2 cellular contexts compared by ENCODE assay signal in genomic region chr1:219202567-219202966, GRCh38.
TF ChIP-seq lines count a peak whose summit lies in the region.

No MANE protein-coding gene starts in this region.

TF ChIP-seq in HepG2, 621 proteins besides CTCF, POLR2A, EP300 and RAD21:
- no peak for TF ChIP-seq ARID4A (CRISPR knock-in tag; IDR thresholded peaks at IDR 0.05; ENCODE audit: borderline replicate concordance)
- no peak for TF ChIP-seq ZNF891 (CRISPR knock-in tag; IDR thresholded peaks at IDR 0.05)
- peak; percentile 87 for TF ChIP-seq ZNF121 (CRISPR knock-in tag; IDR thresholded peaks at IDR 0.05)
- no peak for TF ChIP-seq ZNF879 (CRISPR knock-in tag; IDR thresholded peaks at IDR 0.05)
- TF ChIP-seq ZNF510 (CRISPR knock-in tag; IDR thresholded peaks at IDR 0.05; ENCODE audit: low read depth): no peak

TF ChIP-seq in WTC11, 78 proteins besides CTCF, POLR2A, EP300 and RAD21 (continued from another document):
- no peak for TF ChIP-seq PREB (CRISPR knock-in tag; IDR thresholded peaks at IDR 0.05; ENCODE audit: borderline replicate concordance)
